ENCODE assay signal across 8 cellular contexts in the genomic region with DNA sequence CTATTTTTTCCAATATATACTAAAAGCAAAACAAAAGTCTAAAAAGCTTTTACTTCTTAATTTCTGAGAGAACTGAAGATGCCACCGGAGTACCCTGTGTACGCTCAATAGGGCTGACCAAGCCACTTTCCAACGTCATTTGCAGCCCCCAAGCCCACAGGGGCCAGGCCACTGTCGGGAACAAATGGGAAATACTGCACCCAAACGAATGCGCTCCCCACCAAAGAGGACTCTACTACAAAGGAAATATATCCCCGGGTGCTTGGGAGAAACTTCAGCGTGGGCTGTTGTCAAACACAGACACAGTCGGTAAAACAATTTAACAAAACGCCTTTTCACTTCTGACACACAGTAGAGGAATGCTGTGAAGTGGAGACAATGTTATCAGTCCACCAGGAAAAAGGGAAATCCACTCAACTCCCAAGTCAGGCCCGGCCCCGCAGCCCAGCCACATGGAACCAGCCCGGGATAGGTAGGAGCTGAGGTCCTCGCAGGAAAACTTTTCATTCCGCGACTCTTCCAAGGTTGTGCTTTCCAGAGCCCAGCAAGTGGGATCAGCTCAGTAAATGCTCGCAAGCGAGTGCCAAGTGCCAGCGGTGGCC. TPM values are rescaled to one million over a fixed set of nuclear protein-coding genes. Genes with fewer than 3 reads are reported as not detected.
DNase-seq lines count a peak whose midpoint lies in the region; FAIRE-seq and TF ChIP-seq lines count a peak whose summit lies in the region.

No MANE protein-coding gene starts in this region.

- peak overlapping the region; percentile 85 for H3K4me2 ChIP-seq in SK-N-SH

- POLR2A ChIA-PET in SK-N-SH (lab: Yijun Ruan, JAX): no interaction called here

- no peaks in the 10 kb centered on the region for H3K9me3 Mint-ChIP-seq in osteocyte (ENCODE audit: unreplicated experiment)

- H3K4me1 ChIP-seq in SK-N-SH (ENCODE audit: control insufficient read depth in 1 of 2, insufficient read depth in 2 of 2, low read depth in 1 of 2, low read length in 1 of 2): peaks cover 15 to 35% of the 10 kb centered on the region in 2 experiments; a peak in 3 of 4 replicates

- H4K20me1 ChIP-seq in SK-N-SH (ENCODE audit: insufficient read depth): peaks cover 52% of the 10 kb centered on the region

- 31% methylated on average over 19 of the region's 19 CpGs for WGBS in SK-N-SH (ENCODE audit: low lambda C conversion rate)

- peaks cover 44% of the 10 kb centered on the region for H3K4me1 Mint-ChIP-seq in osteocyte (ENCODE audit: unreplicated experiment)

- no peaks in the 10 kb centered on the region for H3K27me3 Mint-ChIP-seq in osteocyte (ENCODE audit: unreplicated experiment)

- H3K4me3 Mint-ChIP-seq in osteocyte (ENCODE audit: unreplicated experiment): peak overlapping the region; percentile 85

- no peaks in the 10 kb centered on the region for H3K9me3 ChIP-seq in SK-N-SH

- peaks cover 8% of the 10 kb centered on the region for H3F3A ChIP-seq in SK-N-SH (replicated peaks; ENCODE audit: insufficient read depth)

- H3K4me3 ChIP-seq in SK-N-SH (ENCODE audit: low read depth in 2 of 2, low read length in 1 of 2): peak overlapping the region; percentile 85 to 90

- no peaks in the 10 kb centered on the region for H3K27me3 ChIP-seq in SK-N-SH (ENCODE audit: insufficient read depth)

- peak overlapping the region; percentile 77; the same call in 1 of the 2 replicates for H2AFZ ChIP-seq in SK-N-SH (ENCODE audit: low read depth)

- TF ChIP-seq EP300 in SK-N-SH (IDR thresholded peaks at IDR 0.05; ENCODE audit: borderline replicate concordance in 1 of 2, low read depth in 1 of 2, low read length in 1 of 2): no peak

- no peaks in the 10 kb centered on the region for H3K9me2 ChIP-seq in SK-N-SH

- FAIRE-seq in H54 (lab: Jason Lieb, UNC): peak; percentile 6

- no peak for TF ChIP-seq POLR2A in H54 (IDR thresholded peaks at IDR 0.05; ENCODE audit: low read depth, low read length)

- H3K36me3 ChIP-seq in SK-N-SH (replicated peaks in 1 of 2; ENCODE audit: control insufficient read depth in 1 of 2, insufficient read depth in 2 of 2, low read length in 1 of 2): no peaks in the 10 kb centered on the region

- no peak for TF ChIP-seq RAD21 in SK-N-SH (IDR thresholded peaks at IDR 0.05; ENCODE audit: low read length)

- H3K27ac ChIP-seq in SK-N-SH (ENCODE audit: low read depth in 2 of 2, low read length in 1 of 2): peak overlapping the region; percentile 64 to 89

- H3K79me2 ChIP-seq in SK-N-SH (ENCODE audit: insufficient read depth): peaks cover 55% of the 10 kb centered on the region

- H3K27ac Mint-ChIP-seq in osteocyte (ENCODE audit: unreplicated experiment): peak overlapping the region; percentile 78

- peaks cover 3% of the 10 kb centered on the region for H3K36me3 Mint-ChIP-seq in osteocyte (ENCODE audit: unreplicated experiment)

- CTCF ChIA-PET in SK-N-SH (lab: Yijun Ruan, JAX): interaction anchor here (0.7 to 2.0 kb wide), 5 partner anchors 82 to 127 kb away, joined by 3 to 4 read pairs (median 3); no protein-coding TSS in a partner anchor

- peak overlapping the region; percentile 85 for H3K9ac ChIP-seq in SK-N-SH

- peak; percentile 56 for DNase-seq in H54 (ENCODE audit: insufficient read length, low spot score)
- DNase-seq in SK-N-SH: no peak
- peak; percentile 49 for DNase-seq in fibroblast of peridontal ligament (ENCODE audit: extremely low read depth)
- no peak for DNase-seq in osteocyte (ENCODE audit: extremely low spot score, unreplicated experiment)
- no peak for DNase-seq in SIG-M5 treated with dmso at 0.1 percent for 504 hours (lab: John Stamatoyannopoulos, UW; ENCODE audit: unreplicated experiment)
- DNase-seq in NCI-H774 (lab: John Stamatoyannopoulos, UW): no peak
- DNase-seq in NCI-H1092 (lab: John Stamatoyannopoulos, UW): no peak
- DNase-seq in activated CD4-positive, CD25-positive, alpha-beta regulatory T cell (lab: John Stamatoyannopoulos, UW): no peak

- TF ChIP-seq CTCF in SK-N-SH (IDR thresholded peaks at IDR 0.05): no peak
- no peak for TF ChIP-seq CTCF in osteocyte (IDR thresholded peaks at IDR 0.05)

TF ChIP-seq in SK-N-SH, 30 proteins besides CTCF, POLR2A, EP300 and RAD21:
- TF ChIP-seq, protein P1, sequence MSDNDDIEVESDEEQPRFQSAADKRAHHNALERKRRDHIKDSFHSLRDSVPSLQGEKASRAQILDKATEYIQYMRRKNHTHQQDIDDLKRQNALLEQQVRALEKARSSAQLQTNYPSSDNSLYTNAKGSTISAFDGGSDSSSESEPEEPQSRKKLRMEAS (IDR thresholded peaks at IDR 0.05; ENCODE audit: low read depth): 0 out of 2 replicates have a peak, but pooled peaks have one; percentile 21
- TF ChIP-seq TEAD4 (IDR thresholded peaks at IDR 0.05; ENCODE audit: borderline replicate concordance, insufficient read depth) (peak; percentile 14; the same call in 1 of the 2 replicates), SMC3 (IDR thresholded peaks at IDR 0.05; ENCODE audit: low read depth, low read length) (no peak)
- TF ChIP-seq, protein P2, sequence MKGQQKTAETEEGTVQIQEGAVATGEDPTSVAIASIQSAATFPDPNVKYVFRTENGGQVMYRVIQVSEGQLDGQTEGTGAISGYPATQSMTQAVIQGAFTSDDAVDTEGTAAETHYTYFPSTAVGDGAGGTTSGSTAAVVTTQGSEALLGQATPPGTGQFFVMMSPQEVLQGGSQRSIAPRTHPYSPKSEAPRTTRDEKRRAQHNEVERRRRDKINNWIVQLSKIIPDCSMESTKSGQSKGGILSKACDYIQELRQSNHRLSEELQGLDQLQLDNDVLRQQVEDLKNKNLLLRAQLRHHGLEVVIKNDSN (IDR thresholded peaks at IDR 0.05; ENCODE audit: borderline replicate concordance, low read depth): no peak

RNA-seq across cellular contexts. Expression of a gene that starts 1.4 kb away (rescaled TPM):
- polyA plus RNA-seq in SK-N-SH (2012; rRNA removed): 29.4 and 38.9 TPM in 2 replicates
- 31.3 and 35.8 TPM in 2 replicates for polyA plus RNA-seq in SK-N-SH (2012; cell fraction: cytosol; rRNA removed)
- 46.7 and 74.5 TPM in 2 replicates for polyA plus RNA-seq in SK-N-SH (2012; cell fraction: nucleus; rRNA removed)
- 37.2 and 38.5 TPM in 2 replicates for total RNA-seq in osteocyte

Comparison
In these comparisons a context has a peak if more than half of its experiments do, and no peak if none do; other contexts are left out.
1. DNase-seq: peak in H54 (single experiment) and fibroblast of peridontal ligament (single experiment); none in SK-N-SH (single experiment), osteocyte (single experiment), SIG-M5 treated with dmso at 0.1 percent for 504 hours (single experiment), NCI-H774 (single experiment), NCI-H1092 (single experiment) and activated CD4-positive, CD25-positive, alpha-beta regulatory T cell (0 of 4).